In genomic region chr6:150004783-150005717, GRCh38 we compare ENCODE assay signal across 8 cellular contexts.
A peak's percentile ranks its signal among the peaks of the same experiment; 100 is the strongest.
DNase-seq lines count a peak whose midpoint lies in the region; ATAC-seq and TF ChIP-seq lines count a peak whose summit lies in the region.

No MANE protein-coding gene starts in this region.

- DNase-seq in AML-193 (lab: John Stamatoyannopoulos, UW) (peak; percentile 92 to 93), NCI-H510A treated with DMSO at 0.1 percent for 48 hours (lab: John Stamatoyannopoulos, UW) (peak; percentile 61), coronary artery (ENCODE audit: low spot score) (peak; percentile 86), left kidney (ENCODE audit: low read depth, low spot score) (peak; percentile 96)
- peak; percentile 86 to 87 for DNase-seq in activated CD4-positive, alpha-beta T cell treated with anti-CD3 and anti-CD28 coated beads for 4 hours
- DNase-seq in stimulated activated CD4-positive, alpha-beta T cell treated with anti-CD3 and anti-CD28 coated beads, Interleukin-1b, Interleukin-23, amount 100 ng/mL, for 24 hours (ENCODE audit: low read depth in 4 of 4, low spot score in 1 of 4): peak; percentile 59 to 87 (median 72)

- ATAC-seq in HG03432 (IDR thresholded peaks at IDR 0.05; ENCODE audit: unreplicated experiment): peak; percentile 67

- peak; percentile 26 for TF ChIP-seq POLR2A in GM19099 (IDR thresholded peaks at IDR 0.05; ENCODE audit: extremely low read depth, insufficient read length, low read depth)

- TF ChIP-seq CTCF in coronary artery (IDR thresholded peaks at IDR 0.05): no peak

- H3K27ac ChIP-seq in coronary artery: no peak overlapping the region

- H3K4me3 ChIP-seq in coronary artery: peak overlapping the region; percentile 76
